In the genomic region with DNA sequence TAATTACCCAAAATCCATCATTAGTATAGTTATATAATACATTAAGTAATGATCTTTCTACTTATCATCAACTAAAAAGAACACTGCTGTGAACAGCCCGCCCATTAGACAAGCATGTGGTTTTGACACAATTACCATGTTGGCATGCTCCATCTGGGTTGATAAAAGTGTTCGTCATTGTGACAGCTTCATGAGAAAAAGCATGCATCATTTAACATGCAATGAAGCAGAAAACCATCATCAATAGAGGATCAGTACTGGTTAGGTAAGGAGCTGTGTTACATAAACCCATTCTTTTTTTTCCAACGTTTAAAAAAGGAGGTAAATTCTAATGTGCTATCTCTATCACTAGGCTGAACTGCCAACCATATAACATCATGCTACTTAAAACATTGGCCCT, we compare ENCODE assay signal across 1 cellular context.
A peak's percentile ranks its signal among the peaks of the same experiment; 100 is the strongest.
TF ChIP-seq lines count a peak whose summit lies in the region.

No MANE protein-coding gene starts in this region.

TF ChIP-seq in HEK293, 187 proteins besides CTCF, POLR2A, EP300 and RAD21 (continued from another document):
- no peak for TF ChIP-seq ZNF626 (tag by site-specific recombination; IDR thresholded peaks at IDR 0.05)
- TF ChIP-seq ZEB2 (tag by site-specific recombination; IDR thresholded peaks at IDR 0.05) = 0 out of 2 replicates have a peak, but pooled peaks have one; percentile 17
- TF ChIP-seq BCL11B (tag by site-specific recombination; IDR thresholded peaks at IDR 0.05; ENCODE audit: low read depth) = peak; percentile 88
- TF ChIP-seq ZNF394 (tag by site-specific recombination; IDR thresholded peaks at IDR 0.05; ENCODE audit: borderline replicate concordance) = peak; percentile 50; the same call in 1 of the 2 replicates
- 0 out of 2 replicates have a peak, but pooled peaks have one; percentile 30 for TF ChIP-seq IKZF3 (tag by site-specific recombination; IDR thresholded peaks at IDR 0.05)
- peak; percentile 41; the same call in 1 of the 2 replicates for TF ChIP-seq ZXDB (tag by site-specific recombination; IDR thresholded peaks at IDR 0.05)
- no peak for TF ChIP-seq KLF7 (tag by site-specific recombination; IDR thresholded peaks at IDR 0.05; ENCODE audit: borderline replicate concordance)
- TF ChIP-seq, protein P1, sequence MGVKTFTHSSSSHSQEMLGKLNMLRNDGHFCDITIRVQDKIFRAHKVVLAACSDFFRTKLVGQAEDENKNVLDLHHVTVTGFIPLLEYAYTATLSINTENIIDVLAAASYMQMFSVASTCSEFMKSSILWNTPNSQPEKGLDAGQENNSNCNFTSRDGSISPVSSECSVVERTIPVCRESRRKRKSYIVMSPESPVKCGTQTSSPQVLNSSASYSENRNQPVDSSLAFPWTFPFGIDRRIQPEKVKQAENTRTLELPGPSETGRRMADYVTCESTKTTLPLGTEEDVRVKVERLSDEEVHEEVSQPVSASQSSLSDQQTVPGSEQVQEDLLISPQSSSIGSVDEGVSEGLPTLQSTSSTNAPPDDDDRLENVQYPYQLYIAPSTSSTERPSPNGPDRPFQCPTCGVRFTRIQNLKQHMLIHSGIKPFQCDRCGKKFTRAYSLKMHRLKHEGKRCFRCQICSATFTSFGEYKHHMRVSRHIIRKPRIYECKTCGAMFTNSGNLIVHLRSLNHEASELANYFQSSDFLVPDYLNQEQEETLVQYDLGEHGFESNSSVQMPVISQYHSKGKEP (tag by site-specific recombination; IDR thresholded peaks at IDR 0.05) = peak; percentile 90
- TF ChIP-seq, protein P2, sequence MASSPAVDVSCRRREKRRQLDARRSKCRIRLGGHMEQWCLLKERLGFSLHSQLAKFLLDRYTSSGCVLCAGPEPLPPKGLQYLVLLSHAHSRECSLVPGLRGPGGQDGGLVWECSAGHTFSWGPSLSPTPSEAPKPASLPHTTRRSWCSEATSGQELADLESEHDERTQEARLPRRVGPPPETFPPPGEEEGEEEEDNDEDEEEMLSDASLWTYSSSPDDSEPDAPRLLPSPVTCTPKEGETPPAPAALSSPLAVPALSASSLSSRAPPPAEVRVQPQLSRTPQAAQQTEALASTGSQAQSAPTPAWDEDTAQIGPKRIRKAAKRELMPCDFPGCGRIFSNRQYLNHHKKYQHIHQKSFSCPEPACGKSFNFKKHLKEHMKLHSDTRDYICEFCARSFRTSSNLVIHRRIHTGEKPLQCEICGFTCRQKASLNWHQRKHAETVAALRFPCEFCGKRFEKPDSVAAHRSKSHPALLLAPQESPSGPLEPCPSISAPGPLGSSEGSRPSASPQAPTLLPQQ (tag by site-specific recombination; IDR thresholded peaks at IDR 0.05) = peak; percentile 36; the same call in 1 of the 2 replicates
- TF ChIP-seq, protein P3, sequence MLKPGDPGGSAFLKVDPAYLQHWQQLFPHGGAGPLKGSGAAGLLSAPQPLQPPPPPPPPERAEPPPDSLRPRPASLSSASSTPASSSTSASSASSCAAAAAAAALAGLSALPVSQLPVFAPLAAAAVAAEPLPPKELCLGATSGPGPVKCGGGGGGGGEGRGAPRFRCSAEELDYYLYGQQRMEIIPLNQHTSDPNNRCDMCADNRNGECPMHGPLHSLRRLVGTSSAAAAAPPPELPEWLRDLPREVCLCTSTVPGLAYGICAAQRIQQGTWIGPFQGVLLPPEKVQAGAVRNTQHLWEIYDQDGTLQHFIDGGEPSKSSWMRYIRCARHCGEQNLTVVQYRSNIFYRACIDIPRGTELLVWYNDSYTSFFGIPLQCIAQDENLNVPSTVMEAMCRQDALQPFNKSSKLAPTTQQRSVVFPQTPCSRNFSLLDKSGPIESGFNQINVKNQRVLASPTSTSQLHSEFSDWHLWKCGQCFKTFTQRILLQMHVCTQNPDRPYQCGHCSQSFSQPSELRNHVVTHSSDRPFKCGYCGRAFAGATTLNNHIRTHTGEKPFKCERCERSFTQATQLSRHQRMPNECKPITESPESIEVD (tag by site-specific recombination; IDR thresholded peaks at IDR 0.05) = peak; percentile 71
- peak; percentile 40; the same call in 1 of the 2 replicates for TF ChIP-seq ZNF10 (tag by site-specific recombination; IDR thresholded peaks at IDR 0.05)
- TF ChIP-seq, protein P4, sequence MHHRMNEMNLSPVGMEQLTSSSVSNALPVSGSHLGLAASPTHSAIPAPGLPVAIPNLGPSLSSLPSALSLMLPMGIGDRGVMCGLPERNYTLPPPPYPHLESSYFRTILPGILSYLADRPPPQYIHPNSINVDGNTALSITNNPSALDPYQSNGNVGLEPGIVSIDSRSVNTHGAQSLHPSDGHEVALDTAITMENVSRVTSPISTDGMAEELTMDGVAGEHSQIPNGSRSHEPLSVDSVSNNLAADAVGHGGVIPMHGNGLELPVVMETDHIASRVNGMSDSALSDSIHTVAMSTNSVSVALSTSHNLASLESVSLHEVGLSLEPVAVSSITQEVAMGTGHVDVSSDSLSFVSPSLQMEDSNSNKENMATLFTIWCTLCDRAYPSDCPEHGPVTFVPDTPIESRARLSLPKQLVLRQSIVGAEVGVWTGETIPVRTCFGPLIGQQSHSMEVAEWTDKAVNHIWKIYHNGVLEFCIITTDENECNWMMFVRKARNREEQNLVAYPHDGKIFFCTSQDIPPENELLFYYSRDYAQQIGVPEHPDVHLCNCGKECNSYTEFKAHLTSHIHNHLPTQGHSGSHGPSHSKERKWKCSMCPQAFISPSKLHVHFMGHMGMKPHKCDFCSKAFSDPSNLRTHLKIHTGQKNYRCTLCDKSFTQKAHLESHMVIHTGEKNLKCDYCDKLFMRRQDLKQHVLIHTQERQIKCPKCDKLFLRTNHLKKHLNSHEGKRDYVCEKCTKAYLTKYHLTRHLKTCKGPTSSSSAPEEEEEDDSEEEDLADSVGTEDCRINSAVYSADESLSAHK (tag by site-specific recombination; IDR thresholded peaks at IDR 0.05) = peak; percentile 53; the same call in 1 of the 2 replicates
- TF ChIP-seq ZNF350 (tag by site-specific recombination; IDR thresholded peaks at IDR 0.05) = 0 out of 2 replicates have a peak, but pooled peaks have one; percentile 28
- no peak for TF ChIP-seq ZFP69B (tag by site-specific recombination; IDR thresholded peaks at IDR 0.05)
- TF ChIP-seq, protein P5, sequence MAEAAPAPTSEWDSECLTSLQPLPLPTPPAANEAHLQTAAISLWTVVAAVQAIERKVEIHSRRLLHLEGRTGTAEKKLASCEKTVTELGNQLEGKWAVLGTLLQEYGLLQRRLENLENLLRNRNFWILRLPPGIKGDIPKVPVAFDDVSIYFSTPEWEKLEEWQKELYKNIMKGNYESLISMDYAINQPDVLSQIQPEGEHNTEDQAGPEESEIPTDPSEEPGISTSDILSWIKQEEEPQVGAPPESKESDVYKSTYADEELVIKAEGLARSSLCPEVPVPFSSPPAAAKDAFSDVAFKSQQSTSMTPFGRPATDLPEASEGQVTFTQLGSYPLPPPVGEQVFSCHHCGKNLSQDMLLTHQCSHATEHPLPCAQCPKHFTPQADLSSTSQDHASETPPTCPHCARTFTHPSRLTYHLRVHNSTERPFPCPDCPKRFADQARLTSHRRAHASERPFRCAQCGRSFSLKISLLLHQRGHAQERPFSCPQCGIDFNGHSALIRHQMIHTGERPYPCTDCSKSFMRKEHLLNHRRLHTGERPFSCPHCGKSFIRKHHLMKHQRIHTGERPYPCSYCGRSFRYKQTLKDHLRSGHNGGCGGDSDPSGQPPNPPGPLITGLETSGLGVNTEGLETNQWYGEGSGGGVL (tag by site-specific recombination; IDR thresholded peaks at IDR 0.05) = peak; percentile 25; the same call in 1 of the 2 replicates
- 0 out of 2 replicates have a peak, but pooled peaks have one; percentile 26 for TF ChIP-seq KLF10 (tag by site-specific recombination; IDR thresholded peaks at IDR 0.05)
- TF ChIP-seq, protein P6, sequence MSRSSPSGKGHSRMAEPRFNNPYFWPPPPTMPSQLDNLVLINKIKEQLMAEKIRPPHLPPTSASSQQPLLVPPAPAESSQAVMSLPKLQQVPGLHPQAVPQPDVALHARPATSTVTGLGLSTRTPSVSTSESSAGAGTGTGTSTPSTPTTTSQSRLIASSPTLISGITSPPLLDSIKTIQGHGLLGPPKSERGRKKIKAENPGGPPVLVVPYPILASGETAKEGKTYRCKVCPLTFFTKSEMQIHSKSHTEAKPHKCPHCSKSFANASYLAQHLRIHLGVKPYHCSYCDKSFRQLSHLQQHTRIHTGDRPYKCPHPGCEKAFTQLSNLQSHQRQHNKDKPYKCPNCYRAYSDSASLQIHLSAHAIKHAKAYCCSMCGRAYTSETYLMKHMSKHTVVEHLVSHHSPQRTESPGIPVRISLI (tag by site-specific recombination; IDR thresholded peaks at IDR 0.05) = peak; percentile 81; the same call in 1 of the 2 replicates
- TF ChIP-seq OSR2 (tag by site-specific recombination; IDR thresholded peaks at IDR 0.05) = peak; percentile 85
- TF ChIP-seq SP7 (tag by site-specific recombination; IDR thresholded peaks at IDR 0.05) = peak; percentile 86
- no peak for TF ChIP-seq TRIM28 (IDR thresholded peaks at IDR 0.05; ENCODE audit: borderline replicate concordance, low read length)
- TF ChIP-seq, protein P7, sequence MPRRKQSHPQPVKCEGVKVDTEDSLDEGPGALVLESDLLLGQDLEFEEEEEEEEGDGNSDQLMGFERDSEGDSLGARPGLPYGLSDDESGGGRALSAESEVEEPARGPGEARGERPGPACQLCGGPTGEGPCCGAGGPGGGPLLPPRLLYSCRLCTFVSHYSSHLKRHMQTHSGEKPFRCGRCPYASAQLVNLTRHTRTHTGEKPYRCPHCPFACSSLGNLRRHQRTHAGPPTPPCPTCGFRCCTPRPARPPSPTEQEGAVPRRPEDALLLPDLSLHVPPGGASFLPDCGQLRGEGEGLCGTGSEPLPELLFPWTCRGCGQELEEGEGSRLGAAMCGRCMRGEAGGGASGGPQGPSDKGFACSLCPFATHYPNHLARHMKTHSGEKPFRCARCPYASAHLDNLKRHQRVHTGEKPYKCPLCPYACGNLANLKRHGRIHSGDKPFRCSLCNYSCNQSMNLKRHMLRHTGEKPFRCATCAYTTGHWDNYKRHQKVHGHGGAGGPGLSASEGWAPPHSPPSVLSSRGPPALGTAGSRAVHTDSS (tag by site-specific recombination; IDR thresholded peaks at IDR 0.05) = peak; percentile 93
- TF ChIP-seq, protein P8, sequence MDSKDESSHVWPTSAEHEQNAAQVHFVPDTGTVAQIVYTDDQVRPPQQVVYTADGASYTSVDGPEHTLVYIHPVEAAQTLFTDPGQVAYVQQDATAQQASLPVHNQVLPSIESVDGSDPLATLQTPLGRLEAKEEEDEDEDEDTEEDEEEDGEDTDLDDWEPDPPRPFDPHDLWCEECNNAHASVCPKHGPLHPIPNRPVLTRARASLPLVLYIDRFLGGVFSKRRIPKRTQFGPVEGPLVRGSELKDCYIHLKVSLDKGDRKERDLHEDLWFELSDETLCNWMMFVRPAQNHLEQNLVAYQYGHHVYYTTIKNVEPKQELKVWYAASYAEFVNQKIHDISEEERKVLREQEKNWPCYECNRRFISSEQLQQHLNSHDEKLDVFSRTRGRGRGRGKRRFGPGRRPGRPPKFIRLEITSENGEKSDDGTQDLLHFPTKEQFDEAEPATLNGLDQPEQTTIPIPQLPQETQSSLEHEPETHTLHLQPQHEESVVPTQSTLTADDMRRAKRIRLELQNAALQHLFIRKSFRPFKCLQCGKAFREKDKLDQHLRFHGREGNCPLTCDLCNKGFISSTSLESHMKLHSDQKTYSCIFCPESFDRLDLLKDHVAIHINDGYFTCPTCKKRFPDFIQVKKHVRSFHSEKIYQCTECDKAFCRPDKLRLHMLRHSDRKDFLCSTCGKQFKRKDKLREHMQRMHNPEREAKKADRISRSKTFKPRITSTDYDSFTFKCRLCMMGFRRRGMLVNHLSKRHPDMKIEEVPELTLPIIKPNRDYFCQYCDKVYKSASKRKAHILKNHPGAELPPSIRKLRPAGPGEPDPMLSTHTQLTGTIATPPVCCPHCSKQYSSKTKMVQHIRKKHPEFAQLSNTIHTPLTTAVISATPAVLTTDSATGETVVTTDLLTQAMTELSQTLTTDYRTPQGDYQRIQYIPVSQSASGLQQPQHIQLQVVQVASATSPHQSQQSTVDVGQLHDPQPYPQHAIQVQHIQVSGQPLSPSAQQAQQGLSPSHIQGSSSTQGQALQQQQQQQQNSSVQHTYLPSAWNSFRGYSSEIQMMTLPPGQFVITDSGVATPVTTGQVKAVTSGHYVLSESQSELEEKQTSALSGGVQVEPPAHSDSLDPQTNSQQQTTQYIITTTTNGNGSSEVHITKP (tag by site-specific recombination; IDR thresholded peaks at IDR 0.05) = peak; percentile 27; the same call in 1 of the 2 replicates
- TF ChIP-seq, protein P9, sequence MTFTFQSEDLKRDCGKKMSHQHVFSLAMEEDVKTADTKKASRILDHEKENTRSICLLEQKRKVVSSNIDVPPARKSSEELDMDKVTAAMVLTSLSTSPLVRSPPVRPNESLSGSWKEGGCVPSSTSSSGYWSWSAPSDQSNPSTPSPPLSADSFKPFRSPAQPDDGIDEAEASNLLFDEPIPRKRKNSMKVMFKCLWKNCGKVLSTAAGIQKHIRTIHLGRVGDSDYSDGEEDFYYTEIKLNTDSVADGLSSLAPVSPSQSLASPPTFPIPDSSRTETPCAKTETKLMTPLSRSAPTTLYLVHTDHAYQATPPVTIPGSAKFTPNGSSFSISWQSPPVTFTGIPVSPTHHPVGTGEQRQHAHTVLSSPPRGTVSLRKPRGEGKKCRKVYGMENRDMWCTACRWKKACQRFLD (tag by site-specific recombination; IDR thresholded peaks at IDR 0.05) = no peak
- TF ChIP-seq ZNF76 (tag by site-specific recombination; IDR thresholded peaks at IDR 0.05; ENCODE audit: borderline replicate concordance, low read depth) = peak; percentile 38; the same call in 1 of the 2 replicates
- TF ChIP-seq ZNF366 (tag by site-specific recombination; conservative IDR thresholded peaks at IDR 0.05) = peak; percentile 60
- TF ChIP-seq SCRT1 (tag by site-specific recombination; IDR thresholded peaks at IDR 0.05; ENCODE audit: borderline replicate concordance) = no peak
- TF ChIP-seq, protein P10, sequence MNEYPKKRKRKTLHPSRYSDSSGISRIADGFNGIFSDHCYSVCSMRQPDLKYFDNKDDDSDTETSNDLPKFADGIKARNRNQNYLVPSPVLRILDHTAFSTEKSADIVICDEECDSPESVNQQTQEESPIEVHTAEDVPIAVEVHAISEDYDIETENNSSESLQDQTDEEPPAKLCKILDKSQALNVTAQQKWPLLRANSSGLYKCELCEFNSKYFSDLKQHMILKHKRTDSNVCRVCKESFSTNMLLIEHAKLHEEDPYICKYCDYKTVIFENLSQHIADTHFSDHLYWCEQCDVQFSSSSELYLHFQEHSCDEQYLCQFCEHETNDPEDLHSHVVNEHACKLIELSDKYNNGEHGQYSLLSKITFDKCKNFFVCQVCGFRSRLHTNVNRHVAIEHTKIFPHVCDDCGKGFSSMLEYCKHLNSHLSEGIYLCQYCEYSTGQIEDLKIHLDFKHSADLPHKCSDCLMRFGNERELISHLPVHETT (tag by site-specific recombination; IDR thresholded peaks at IDR 0.05) = no peak
- no peak for TF ChIP-seq ZNF23 (tag by site-specific recombination; IDR thresholded peaks at IDR 0.05; ENCODE audit: borderline replicate concordance)
- peak; percentile 72; the same call in 1 of the 2 replicates for TF ChIP-seq ZNF24 (tag by site-specific recombination; IDR thresholded peaks at IDR 0.05)
- 0 out of 2 replicates have a peak, but pooled peaks have one; percentile 52 for TF ChIP-seq KLF8 (tag by site-specific recombination; IDR thresholded peaks at IDR 0.05)
